19 cellular contexts compared by ENCODE assay signal in genomic region chr10:52455095-52455494, GRCh38.
A peak's percentile ranks its signal among the peaks of the same experiment; 100 is the strongest.
DNase-seq lines count a peak whose midpoint lies in the region; ATAC-seq and TF ChIP-seq lines count a peak whose summit lies in the region.
"Had no signal": no experiment of that assay in that cellular context is flagged by ENCODE, and none has a peak within 500 bp of the region (broad histone marks: within the 10 kb centered on the region; RNA-seq: fewer than 3 reads in every experiment).

No MANE protein-coding gene starts in this region.

- TF ChIP-seq CTCF in SK-N-SH (IDR thresholded peaks at IDR 0.05) (no peak), RWPE2 (IDR thresholded peaks at IDR 0.05; ENCODE audit: poor library complexity, severe bottlenecking) (no peak), fibroblast of lung (conservative IDR thresholded peaks at IDR 0.05 in 1 of 2, IDR thresholded peaks at IDR 0.05 in 1 of 2; ENCODE audit: low read depth in 1 of 2, low read length in 2 of 2) (no peak), smooth muscle cell (IDR thresholded peaks at IDR 0.05; ENCODE audit: borderline replicate concordance, insufficient read depth, poor library complexity, severe bottlenecking) (no peak)

- H3K4me3 ChIP-seq in SK-N-SH (ENCODE audit: low read depth in 2 of 2, low read length in 1 of 2), result no peak overlapping the region
- H3K4me3 ChIP-seq in RWPE2 (ENCODE audit: severe bottlenecking), result peak overlapping the region; percentile 43
- no peak overlapping the region for H3K4me3 ChIP-seq in fibroblast of lung (replicated peaks in 1 of 4; ENCODE audit: control extremely low read depth in 1 of 4, insufficient read depth in 1 of 4, low read depth in 3 of 4, low read length in 4 of 4)
- H3K4me3 ChIP-seq in smooth muscle cell, result no peak overlapping the region
- H3K4me3 ChIP-seq: hepatocyte had no signal

- CTCF ChIA-PET in SK-N-SH (lab: Yijun Ruan, JAX), result no interaction called here
- CTCF ChIA-PET in activated CD4-positive, alpha-beta memory T cell treated with anti-CD3 and anti-CD28 coated beads, Interleukin-2, amount 10 ng/mL, durations not matched to agents 7 days and 5 days (lab: Charles Lee), result no interaction called here

- H4K20me1 ChIP-seq in SK-N-SH (ENCODE audit: insufficient read depth) (no peaks in the 10 kb centered on the region), fibroblast of lung (ENCODE audit: control insufficient read depth, extremely low read depth, insufficient read depth, low read length) (no peaks in the 10 kb centered on the region), smooth muscle cell (ENCODE audit: low read depth) (no peaks in the 10 kb centered on the region)

- no peaks in the 10 kb centered on the region for H3K9me3 Mint-ChIP-seq in activated naive CD8-positive, alpha-beta T cell treated with anti-CD3 and anti-CD28 coated beads for 36 hours
- peaks cover 2% of the 10 kb centered on the region for H3K9me3 Mint-ChIP-seq in activated CD4-positive, alpha-beta memory T cell treated with anti-CD3 and anti-CD28 coated beads, Interleukin-2, amount 10 ng/mL, durations not matched to agents 7 days and 5 days

- H3K27ac ChIP-seq in SK-N-SH (ENCODE audit: low read depth in 2 of 2, low read length in 1 of 2) (no peak overlapping the region; a peak in 1 of 4 replicates), RWPE2 (ENCODE audit: poor library complexity, severe bottlenecking) (peak overlapping the region; percentile 100), fibroblast of lung (ENCODE audit: insufficient read depth, low read length) (no peak overlapping the region), smooth muscle cell (ENCODE audit: low read depth) (no peak overlapping the region)
- H3K27ac ChIP-seq: 22Rv1, hepatocyte had no signal

- H3K4me1 Mint-ChIP-seq in activated naive CD8-positive, alpha-beta T cell treated with anti-CD3 and anti-CD28 coated beads for 36 hours, result no peaks in the 10 kb centered on the region
- no peaks in the 10 kb centered on the region for H3K4me1 Mint-ChIP-seq in activated CD4-positive, alpha-beta memory T cell treated with anti-CD3 and anti-CD28 coated beads, Interleukin-2, amount 10 ng/mL, durations not matched to agents 7 days and 5 days

- H3K79me2 ChIP-seq in SK-N-SH (ENCODE audit: insufficient read depth), result no peaks in the 10 kb centered on the region
- no peaks in the 10 kb centered on the region for H3K79me2 ChIP-seq in fibroblast of lung (ENCODE audit: control insufficient read depth, insufficient read depth, low read length)
- no peaks in the 10 kb centered on the region for H3K79me2 ChIP-seq in smooth muscle cell (ENCODE audit: low read depth)
- H3K79me2 ChIP-seq: hepatocyte had no signal

- H3K9me2 ChIP-seq in SK-N-SH, result no peaks in the 10 kb centered on the region

- no peak for DNase-seq in SK-N-SH
- DNase-seq in RWPE2 (ENCODE audit: low spot score), result no peak
- DNase-seq in fibroblast of lung (ENCODE audit: low read depth in 2 of 2), result peak in 1 of 2 donors; percentile 41
- DNase-seq in activated naive CD8-positive, alpha-beta T cell treated with anti-CD3 and anti-CD28 coated beads for 36 hours, result no peak
- no peak for DNase-seq in smooth muscle cell (lab: John Stamatoyannopoulos, UW; ENCODE audit: unreplicated experiment)
- no peak for DNase-seq in activated CD4-positive, alpha-beta memory T cell treated with anti-CD3 and anti-CD28 coated beads, Interleukin-2, amount 10 ng/mL, durations not matched to agents 7 days and 5 days
- DNase-seq in NCI-H82 (lab: John Stamatoyannopoulos, UW), result no peak
- DNase-seq: activated CD8-positive, alpha-beta memory T cell treated with anti-CD3 and anti-CD28 coated beads, Interleukin-2, amount 50 U/mL, for 4 hours; anterior cingulate cortex; C1 segment of cervical spinal cord; DMS 273 treated with DMSO at 0.1 percent for 48 hours; effector memory CD8-positive, alpha-beta T cell; kidney glomerular epithelial cell; NCI-H1694 treated with DMSO at 0.1 percent for 48 hours; NCI-H446 had no signal

- WGBS in SK-N-SH (ENCODE audit: low lambda C conversion rate), result 70% methylated on average over 3 of the region's 3 CpGs
- 52% methylated on average over 3 of the region's 3 CpGs for WGBS in smooth muscle cell (ENCODE audit: low lambda C conversion rate)

- no peak for TF ChIP-seq EP300 in SK-N-SH (IDR thresholded peaks at IDR 0.05; ENCODE audit: borderline replicate concordance in 1 of 2, low read depth in 1 of 2, low read length in 1 of 2)

- H3K27me3 Mint-ChIP-seq in activated naive CD8-positive, alpha-beta T cell treated with anti-CD3 and anti-CD28 coated beads for 36 hours, result no peaks in the 10 kb centered on the region
- H3K27me3 Mint-ChIP-seq in activated CD4-positive, alpha-beta memory T cell treated with anti-CD3 and anti-CD28 coated beads, Interleukin-2, amount 10 ng/mL, durations not matched to agents 7 days and 5 days, result no peaks in the 10 kb centered on the region
- H3K27me3 Mint-ChIP-seq: effector memory CD8-positive, alpha-beta T cell had no signal

- H3K4me1 ChIP-seq in SK-N-SH (ENCODE audit: control insufficient read depth in 1 of 2, insufficient read depth in 2 of 2, low read depth in 1 of 2, low read length in 1 of 2) (peaks cover 0 to 24% of the 10 kb centered on the region in 2 experiments; a peak in 2 of 4 replicates), RWPE2 (ENCODE audit: insufficient read depth, poor library complexity, severe bottlenecking) (peaks cover 29% of the 10 kb centered on the region), fibroblast of lung (ENCODE audit: control insufficient read depth, extremely low read depth, insufficient read depth, low read length) (no peaks in the 10 kb centered on the region), smooth muscle cell (ENCODE audit: low read depth) (peaks cover 23% of the 10 kb centered on the region)

- H3K4me2 ChIP-seq in SK-N-SH, result no peak overlapping the region; the same call in 1 of the 2 replicates
- H3K4me2 ChIP-seq in fibroblast of lung (ENCODE audit: extremely low read depth, insufficient read depth, low read length), result no peak overlapping the region
- H3K4me2 ChIP-seq in smooth muscle cell, result no peak overlapping the region
- H3K4me2 ChIP-seq: hepatocyte had no signal

- peaks cover 8% of the 10 kb centered on the region for H3F3A ChIP-seq in SK-N-SH (replicated peaks; ENCODE audit: insufficient read depth)
- H3F3A ChIP-seq in smooth muscle cell (ENCODE audit: low read depth), result no peaks in the 10 kb centered on the region

- no peak overlapping the region for H3K27ac Mint-ChIP-seq in activated naive CD8-positive, alpha-beta T cell treated with anti-CD3 and anti-CD28 coated beads for 36 hours
- H3K27ac Mint-ChIP-seq in activated CD4-positive, alpha-beta memory T cell treated with anti-CD3 and anti-CD28 coated beads, Interleukin-2, amount 10 ng/mL, durations not matched to agents 7 days and 5 days, result no peak overlapping the region
- H3K27ac Mint-ChIP-seq: effector memory CD8-positive, alpha-beta T cell; T-helper 2 cell treated with Interferon-gamma antibody and Interleukin-4, amounts not matched to agents 5 μg/mL and 100 μg/mL, for 36 hours had no signal

- no peaks in the 10 kb centered on the region for H3K36me3 ChIP-seq in SK-N-SH (replicated peaks in 1 of 2; ENCODE audit: control insufficient read depth in 1 of 2, insufficient read depth in 2 of 2, low read length in 1 of 2)
- H3K36me3 ChIP-seq in RWPE2 (ENCODE audit: low read depth), result peaks cover 37% of the 10 kb centered on the region
- H3K36me3 ChIP-seq in fibroblast of lung (ENCODE audit: control insufficient read depth, insufficient read depth, low read length), result no peaks in the 10 kb centered on the region
- H3K36me3 ChIP-seq in smooth muscle cell (ENCODE audit: low read depth), result no peaks in the 10 kb centered on the region

- H3K36me3 Mint-ChIP-seq in activated naive CD8-positive, alpha-beta T cell treated with anti-CD3 and anti-CD28 coated beads for 36 hours, result no peaks in the 10 kb centered on the region
- H3K36me3 Mint-ChIP-seq in activated CD4-positive, alpha-beta memory T cell treated with anti-CD3 and anti-CD28 coated beads, Interleukin-2, amount 10 ng/mL, durations not matched to agents 7 days and 5 days (ENCODE audit: low read depth), result no peaks in the 10 kb centered on the region

- H3K27me3 ChIP-seq in SK-N-SH (ENCODE audit: insufficient read depth) (no peaks in the 10 kb centered on the region), RWPE2 (ENCODE audit: insufficient read depth, poor library complexity, severe bottlenecking) (no peaks in the 10 kb centered on the region), fibroblast of lung (ENCODE audit: control insufficient read depth, insufficient read depth, low read length) (no peaks in the 10 kb centered on the region), smooth muscle cell (ENCODE audit: low read depth) (no peaks in the 10 kb centered on the region)
- H3K27me3 ChIP-seq: hepatocyte had no signal

- H3K4me3 Mint-ChIP-seq in activated naive CD8-positive, alpha-beta T cell treated with anti-CD3 and anti-CD28 coated beads for 36 hours, result no peak overlapping the region
- H3K4me3 Mint-ChIP-seq in activated CD4-positive, alpha-beta memory T cell treated with anti-CD3 and anti-CD28 coated beads, Interleukin-2, amount 10 ng/mL, durations not matched to agents 7 days and 5 days, result no peak overlapping the region
- H3K4me3 Mint-ChIP-seq: effector memory CD8-positive, alpha-beta T cell; T-helper 2 cell treated with Interferon-gamma antibody and Interleukin-4, amounts not matched to agents 5 μg/mL and 100 μg/mL, for 36 hours had no signal

- POLR2A ChIA-PET in SK-N-SH (lab: Yijun Ruan, JAX), result no interaction called here
- POLR2A ChIA-PET in activated CD4-positive, alpha-beta memory T cell treated with anti-CD3 and anti-CD28 coated beads, Interleukin-2, amount 10 ng/mL, durations not matched to agents 7 days and 5 days (lab: Charles Lee), result no interaction called here

- H3K9me3 ChIP-seq in SK-N-SH (no peaks in the 10 kb centered on the region), RWPE2 (ENCODE audit: severe bottlenecking) (no peaks in the 10 kb centered on the region), fibroblast of lung (ENCODE audit: control insufficient read depth, insufficient read depth, low read depth, low read length) (no peaks in the 10 kb centered on the region), smooth muscle cell (replicated peaks; ENCODE audit: low read depth) (no peaks in the 10 kb centered on the region)

- ATAC-seq in SK-N-SH treated with all-trans-retinoic acid at 6 μM for 48 hours (peak; percentile 26; the same call in 2 of the 3 replicates), RWPE2 (ENCODE audit: low read depth) (peak; percentile 83)
- ATAC-seq: effector memory CD8-positive, alpha-beta T cell had no signal

- TF ChIP-seq RAD21 in SK-N-SH (IDR thresholded peaks at IDR 0.05; ENCODE audit: low read length), result no peak

- H2AFZ ChIP-seq in SK-N-SH (ENCODE audit: low read depth) (no peak overlapping the region; the same call in none of the 2 replicates), fibroblast of lung (ENCODE audit: low read length) (peak overlapping the region; percentile 17), smooth muscle cell (ENCODE audit: low read depth) (no peak overlapping the region)
- H2AFZ ChIP-seq: hepatocyte had no signal

- H3K9ac ChIP-seq in SK-N-SH, result no peak overlapping the region
- no peak overlapping the region for H3K9ac ChIP-seq in fibroblast of lung (ENCODE audit: insufficient read depth, low read length)
- H3K9ac ChIP-seq in smooth muscle cell (ENCODE audit: low read depth), result no peak overlapping the region

TF ChIP-seq in SK-N-SH treated with all-trans-retinoic acid at 6 μM for 48 hours, 23 proteins besides CTCF, POLR2A, EP300 and RAD21 (continues in another document):
- TF ChIP-seq GLIS3 (CRISPR knock-in tag; IDR thresholded peaks at IDR 0.05), result no peak
